In the genomic region with DNA sequence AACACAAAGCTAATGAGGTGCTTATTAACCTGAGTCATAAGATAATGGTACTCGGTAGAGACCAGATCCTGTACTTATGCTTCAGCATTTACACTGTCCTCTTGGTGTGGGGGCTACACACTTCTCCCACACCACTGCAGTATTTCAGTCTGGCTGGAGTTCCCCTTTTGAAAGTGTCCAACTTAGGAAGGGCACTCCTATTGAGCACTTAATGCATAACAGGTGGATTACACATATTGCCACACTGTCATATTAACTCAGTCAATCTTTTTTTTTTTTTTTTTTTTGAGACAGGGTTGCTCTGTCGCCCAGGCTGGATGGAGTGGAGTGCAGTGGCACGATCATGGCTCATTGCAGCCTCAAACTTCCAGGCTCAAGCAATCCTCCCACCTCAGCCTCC, we compare ENCODE assay signal across 10 cellular contexts. TPM values are rescaled to one million over a fixed set of nuclear protein-coding genes. Genes with fewer than 3 reads are reported as not detected.
DNase-seq lines count a peak whose midpoint lies in the region; ATAC-seq and TF ChIP-seq lines count a peak whose summit lies in the region.
"Had no signal": no experiment of that assay in that cellular context is flagged by ENCODE, and none has a peak within 500 bp of the region (broad histone marks: within the 10 kb centered on the region; RNA-seq: fewer than 3 reads in every experiment).

No MANE protein-coding gene starts in this region.

- ATAC-seq in GM18519 (IDR thresholded peaks at IDR 0.05; ENCODE audit: low FRiP score, unreplicated experiment) = no peak
- ATAC-seq in GM19455 (IDR thresholded peaks at IDR 0.05; ENCODE audit: unreplicated experiment) = no peak

- peak; percentile 57 for DNase-seq in GM20000 (ENCODE audit: low spot score)
- peak; percentile 84 for DNase-seq in RKO (ENCODE audit: low spot score)
- peak; percentile 33 to 56 for DNase-seq in erythroblast (lab: John Stamatoyannopoulos, UW)
- no peak for DNase-seq in foreskin melanocyte
- DNase-seq in esophagus squamous epithelium (lab: John Stamatoyannopoulos, UW) = no peak
- DNase-seq: NCI-H526 treated with DMSO at 0.1 percent for 48 hours had no signal

- no peaks in the 10 kb centered on the region for H3K27me3 ChIP-seq in BLaER1
- H3K27me3 ChIP-seq in esophagus squamous epithelium = no peaks in the 10 kb centered on the region

- H3K9me3 ChIP-seq in BLaER1 (no peaks in the 10 kb centered on the region), esophagus squamous epithelium (no peaks in the 10 kb centered on the region)

- 43 to 52% methylated on average over 2 to 3 of the region's 3 CpGs for WGBS in esophagus squamous epithelium, 2 donors

- H3K9ac ChIP-seq in BLaER1 = peak overlapping the region; percentile 86; the same call in 1 of the 2 replicates

- intact Hi-C loops in esophagus squamous epithelium (cut with DNase I) = loop anchor here (5.0 kb wide), 1 partner anchor 143 kb away; no protein-coding TSS in a partner anchor

- H3K4me3 ChIP-seq in BLaER1 (peak overlapping the region; percentile 78; the same call in 1 of the 2 replicates), esophagus squamous epithelium (no peak overlapping the region)

- H3K36me3 ChIP-seq in BLaER1 = peaks cover 45% of the 10 kb centered on the region
- H3K36me3 ChIP-seq in esophagus squamous epithelium = peaks cover 7 to 49% (median 9%) of the 10 kb centered on the region in 3 donors

- peaks cover 11% of the 10 kb centered on the region; the same call in 1 of the 2 replicates for H4K20me1 ChIP-seq in BLaER1

- H3K27ac ChIP-seq in BLaER1 (no peak overlapping the region), esophagus squamous epithelium (no peak overlapping the region)

- peak overlapping the region; percentile 92 for H3K4me2 ChIP-seq in BLaER1

- H3K4me1 ChIP-seq in BLaER1 (peaks cover 30% of the 10 kb centered on the region), esophagus squamous epithelium (peaks cover 17 to 31% (median 25%) of the 10 kb centered on the region in 3 donors)

- TF ChIP-seq POLR2A in erythroblast (IDR thresholded peaks at IDR 0.05; ENCODE audit: low read length) (no peak), esophagus squamous epithelium (IDR thresholded peaks at IDR 0.05) (no peak)

- TF ChIP-seq CTCF in GM20000 (IDR thresholded peaks at IDR 0.05; ENCODE audit: extremely low read depth, missing control alignments) = no peak
- peak in 2 of 6 experiments; percentile 8 to 49 for TF ChIP-seq CTCF in esophagus squamous epithelium (IDR thresholded peaks at IDR 0.05)

RNA-seq across cellular contexts. Expression of a gene that starts 1.5 kb away (rescaled TPM):
- total RNA-seq in esophagus squamous epithelium = 10 to 100 TPM; 14.0 to 41.8 (median 25.0) TPM

RNA-seq across cellular contexts. Expression of a gene that starts 8.2 kb away (rescaled TPM):
- 10 to 100 TPM; 36.5 to 64.4 (median 52.8) TPM for total RNA-seq in esophagus squamous epithelium

RNA-seq across cellular contexts. Expression of a gene that starts 19.4 kb away (rescaled TPM):
- under 1 TPM in 1 of 4 donors, not detected in 3; 0.18 TPM for total RNA-seq in esophagus squamous epithelium
- total RNA-seq: pulmonary artery endothelial cell had no signal

RNA-seq across cellular contexts. Expression of a gene that starts 20.3 kb away (rescaled TPM):
- not detected for total RNA-seq in esophagus squamous epithelium
- total RNA-seq: pulmonary artery endothelial cell had no signal

RNA-seq across cellular contexts. Expression of a gene that starts 27.4 kb away (rescaled TPM):
- total RNA-seq in esophagus squamous epithelium = 10 to 100 TPM in 1 of 4 donors, 1 to 10 TPM in 3; 7.1 to 12.8 (median 8.6) TPM

Comparison
In these comparisons a context has a peak if more than half of its experiments do, and no peak if none do; other contexts are left out.
1. DNase-seq: peak in GM20000 (single experiment), RKO (single experiment) and erythroblast (2 of 2); none in foreskin melanocyte (single experiment) and esophagus squamous epithelium (single experiment).